Comparison of ENCODE assay signal across 19 cellular contexts in the genomic region with DNA sequence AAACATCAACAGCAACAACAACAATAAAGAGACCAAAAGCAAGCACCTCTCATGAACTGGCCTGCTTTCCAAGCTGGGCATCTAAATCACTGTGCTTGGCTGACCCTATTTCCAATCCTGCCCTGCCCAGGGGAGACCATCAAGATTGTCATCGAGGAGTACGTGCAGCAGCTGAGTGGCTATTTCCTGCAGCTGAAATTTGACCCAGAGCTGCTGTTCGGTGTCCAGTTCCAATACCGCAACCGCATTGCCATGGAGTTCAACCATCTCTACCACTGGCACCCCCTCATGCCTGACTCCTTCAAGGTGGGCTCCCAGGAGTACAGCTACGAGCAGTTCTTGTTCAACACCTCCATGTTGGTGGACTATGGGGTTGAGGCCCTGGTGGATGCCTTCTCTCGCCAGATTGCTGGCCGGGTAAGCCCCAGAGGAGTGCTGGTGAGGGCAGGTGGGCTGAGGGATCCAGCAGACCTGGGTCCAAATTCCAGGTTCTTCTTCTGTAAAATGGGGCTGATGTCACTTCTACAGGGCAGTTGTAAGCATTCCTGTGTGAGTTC.
"Had no signal": no experiment of that assay in that cellular context is flagged by ENCODE, and none has a peak within 500 bp of the region (broad histone marks: within the 10 kb centered on the region; RNA-seq: fewer than 3 reads in every experiment).

No MANE protein-coding gene starts in this region.

- H3K9me3 Mint-ChIP-seq: activated CD4-positive, alpha-beta T cell treated with anti-CD3 and anti-CD28 coated beads, Interleukin-2, amount 10 ng/mL, durations not matched to agents 24 days and 14 days; activated CD8-positive, alpha-beta T cell treated with anti-CD3 and anti-CD28 coated beads for 36 hours; activated naive CD4-positive, alpha-beta T cell treated with anti-CD3 and anti-CD28 coated beads, Interleukin-2, amount 50 U/mL, for 24 hours; central memory CD8-positive, alpha-beta T cell; naive thymus-derived CD4-positive, alpha-beta T cell; neural progenitor cell; T-cell; WTC11 had no signal

- H3K9ac ChIP-seq: neural progenitor cell had no signal

- DNase-seq: activated CD4-positive, alpha-beta T cell treated with anti-CD3 and anti-CD28 coated beads, Interleukin-2, amount 10 ng/mL, durations not matched to agents 24 days and 14 days; activated CD8-positive, alpha-beta memory T cell treated with anti-CD3 and anti-CD28 coated beads, Interleukin-2, amount 50 U/mL, for 4 hours; activated CD8-positive, alpha-beta T cell treated with anti-CD3 and anti-CD28 coated beads for 36 hours; activated gamma-delta T cell; activated T-cell treated with anti-CD3 and anti-CD28 coated beads, Interleukin-2, amount 50 U/mL, for 48 hours; cortex of kidney; kidney; ovary; spleen; stimulated activated naive CD4-positive, alpha-beta T cell; T-cell had no signal

- H3K27ac Mint-ChIP-seq: activated CD4-positive, alpha-beta T cell treated with anti-CD3 and anti-CD28 coated beads, Interleukin-2, amount 10 ng/mL, durations not matched to agents 24 days and 14 days; activated CD8-positive, alpha-beta T cell treated with anti-CD3 and anti-CD28 coated beads for 36 hours; activated naive CD4-positive, alpha-beta T cell treated with anti-CD3 and anti-CD28 coated beads, Interleukin-2, amount 50 U/mL, for 24 hours; naive thymus-derived CD4-positive, alpha-beta T cell; neural progenitor cell; T-cell; WTC11 had no signal

- H3K27me3 ChIP-seq: ascending aorta, neural progenitor cell, ovary, right lobe of liver had no signal

- H3K4me1 ChIP-seq: ascending aorta, neural progenitor cell, right lobe of liver had no signal

- H3K4me3 ChIP-seq: ascending aorta, lung, neural progenitor cell, ovary, right lobe of liver, spleen had no signal

- H3K36me3 ChIP-seq: ascending aorta, neural progenitor cell, ovary, right lobe of liver had no signal

- H3K4me3 Mint-ChIP-seq: activated CD4-positive, alpha-beta T cell treated with anti-CD3 and anti-CD28 coated beads, Interleukin-2, amount 10 ng/mL, durations not matched to agents 24 days and 14 days; activated CD8-positive, alpha-beta T cell treated with anti-CD3 and anti-CD28 coated beads for 36 hours; activated naive CD4-positive, alpha-beta T cell treated with anti-CD3 and anti-CD28 coated beads, Interleukin-2, amount 50 U/mL, for 24 hours; central memory CD8-positive, alpha-beta T cell; naive thymus-derived CD4-positive, alpha-beta T cell; neural progenitor cell; T-cell; WTC11 had no signal

- H3K27ac ChIP-seq: ascending aorta, neural progenitor cell, ovary, right lobe of liver, spleen had no signal

- H3K36me3 Mint-ChIP-seq: activated naive CD4-positive, alpha-beta T cell treated with anti-CD3 and anti-CD28 coated beads, Interleukin-2, amount 50 U/mL, for 24 hours; naive thymus-derived CD4-positive, alpha-beta T cell; neural progenitor cell; T-cell; WTC11 had no signal

- H3K4me2 ChIP-seq: neural progenitor cell had no signal

- H3K4me1 Mint-ChIP-seq: activated naive CD4-positive, alpha-beta T cell treated with anti-CD3 and anti-CD28 coated beads, Interleukin-2, amount 50 U/mL, for 24 hours; central memory CD8-positive, alpha-beta T cell had no signal
